Comparison of ENCODE assay signal across 12 cellular contexts in the genomic region with DNA sequence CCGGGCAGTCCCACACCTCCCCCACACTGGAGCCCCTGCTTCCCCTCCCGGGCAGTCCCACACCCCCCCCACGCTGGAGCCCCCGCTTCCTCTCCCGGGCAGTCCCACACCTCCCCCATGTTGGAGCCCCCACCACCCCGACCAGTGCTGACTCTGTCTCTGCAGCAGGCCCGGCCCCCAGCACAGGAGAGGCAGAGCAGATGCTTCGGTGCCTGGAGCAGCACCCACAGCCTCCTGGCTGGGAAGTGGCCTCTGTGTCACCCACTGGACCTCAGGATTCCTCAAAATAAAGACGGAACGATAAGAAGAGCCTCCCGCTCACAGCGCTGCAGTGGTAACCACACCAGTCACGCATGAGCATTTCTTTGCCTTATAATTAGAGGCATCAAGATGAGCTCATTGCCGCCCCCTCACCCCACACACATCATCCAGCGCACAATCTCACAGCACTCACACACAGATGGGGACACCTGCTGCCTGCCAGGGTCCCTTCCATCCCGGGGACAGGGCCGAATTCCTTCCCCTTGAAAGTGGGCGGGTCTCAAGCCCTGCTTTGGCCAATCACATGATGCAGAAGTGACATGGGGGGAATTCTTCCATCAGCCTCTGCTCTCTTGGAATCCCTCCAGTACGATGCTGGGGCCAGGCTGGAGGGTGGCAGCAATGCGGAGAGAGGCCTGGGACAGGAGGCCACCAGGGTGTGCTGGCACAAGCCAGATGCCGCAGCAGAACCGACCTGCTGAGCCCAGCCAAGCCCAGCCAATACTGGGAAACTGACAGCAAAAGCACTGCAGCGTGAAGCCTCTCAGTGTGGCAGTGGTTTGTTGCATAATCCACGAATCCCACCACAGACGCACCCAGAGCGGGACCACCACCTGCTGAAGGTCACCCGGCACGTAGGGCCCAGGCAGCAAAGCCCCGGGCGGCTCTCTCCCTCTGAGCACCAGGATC. TPM values are rescaled to one million over a fixed set of nuclear protein-coding genes. Genes with fewer than 3 reads are reported as not detected.
DNase-seq lines count a peak whose midpoint lies in the region; ATAC-seq and TF ChIP-seq lines count a peak whose summit lies in the region.
"Had no signal": no experiment of that assay in that cellular context is flagged by ENCODE, and none has a peak within 500 bp of the region (broad histone marks: within the 10 kb centered on the region; RNA-seq: fewer than 3 reads in every experiment).

No MANE protein-coding gene starts in this region.

- peak overlapping the region; percentile 15 to 85 (median 62) for H3K4me3 Mint-ChIP-seq in naive B cell
- no peak overlapping the region for H3K4me3 Mint-ChIP-seq in activated T-cell treated with anti-CD3 and anti-CD28 coated beads, Interleukin-2, amount 50 U/mL, for 72 hours
- H3K4me3 Mint-ChIP-seq: activated CD8-positive, alpha-beta memory T cell treated with anti-CD3 and anti-CD28 coated beads, Interleukin-2, amount 10 ng/mL, durations not matched to agents 7 days and 5 days had no signal

- H3K36me3 ChIP-seq in BLaER1 treated with 17β-estradiol and CSF1 and Interleukin-3, amounts not matched to agents 10 nM and 100 nM = peaks cover 0 to 47% (median 10%) of the 10 kb centered on the region in 11 experiments; a peak in 14 of 22 replicates
- peaks cover 10% of the 10 kb centered on the region; the same call in 1 of the 2 replicates for H3K36me3 ChIP-seq in HUES64 (ENCODE audit: insufficient read depth, low read length)
- H3K36me3 ChIP-seq in Karpas-422 (ENCODE audit: insufficient read depth, low read length) = peaks cover 3% of the 10 kb centered on the region; the same call in 1 of the 2 replicates

- H3K27ac Mint-ChIP-seq in naive B cell = peak overlapping the region in 3 of 6 donors; percentile 35 to 89 (median 83)
- no peak overlapping the region for H3K27ac Mint-ChIP-seq in activated T-cell treated with anti-CD3 and anti-CD28 coated beads, Interleukin-2, amount 50 U/mL, for 72 hours
- H3K27ac Mint-ChIP-seq: activated CD8-positive, alpha-beta memory T cell treated with anti-CD3 and anti-CD28 coated beads, Interleukin-2, amount 10 ng/mL, durations not matched to agents 7 days and 5 days had no signal

- H3K36me3 Mint-ChIP-seq in naive B cell = no peaks in the 10 kb centered on the region
- peaks cover 3 to 12% of the 10 kb centered on the region in 2 donors for H3K36me3 Mint-ChIP-seq in activated T-cell treated with anti-CD3 and anti-CD28 coated beads, Interleukin-2, amount 50 U/mL, for 72 hours (ENCODE audit: insufficient read depth in 2 of 2)

- H2AFZ ChIP-seq in Karpas-422 (ENCODE audit: low read length) = no peak overlapping the region

- no peaks in the 10 kb centered on the region for H3K27me3 Mint-ChIP-seq in naive B cell
- H3K27me3 Mint-ChIP-seq in activated T-cell treated with anti-CD3 and anti-CD28 coated beads, Interleukin-2, amount 50 U/mL, for 72 hours (ENCODE audit: low read depth) = no peaks in the 10 kb centered on the region
- H3K27me3 Mint-ChIP-seq: activated CD8-positive, alpha-beta memory T cell treated with anti-CD3 and anti-CD28 coated beads, Interleukin-2, amount 10 ng/mL, durations not matched to agents 7 days and 5 days had no signal

- H4K20me1 ChIP-seq in BLaER1 treated with 17β-estradiol and CSF1 and Interleukin-3, amounts not matched to agents 10 nM and 100 nM = peaks cover 86 to 100% (median 96%) of the 10 kb centered on the region in 11 experiments
- peaks cover 7% of the 10 kb centered on the region; the same call in 1 of the 2 replicates for H4K20me1 ChIP-seq in Karpas-422 (ENCODE audit: insufficient read depth, low read depth, low read length)

- peaks cover 0 to 9% (median 0%) of the 10 kb centered on the region in 11 experiments; a peak in 4 of 22 replicates for H3K27me3 ChIP-seq in BLaER1 treated with 17β-estradiol and CSF1 and Interleukin-3, amounts not matched to agents 10 nM and 100 nM
- H3K27me3 ChIP-seq in HUES64 (ENCODE audit: insufficient read depth, low read length) = no peaks in the 10 kb centered on the region
- H3K27me3 ChIP-seq in Karpas-422 (ENCODE audit: low read length) = no peaks in the 10 kb centered on the region

- H3K9me3 ChIP-seq in BLaER1 treated with 17β-estradiol and CSF1 and Interleukin-3, amounts not matched to agents 10 nM and 100 nM (replicated peaks in 1 of 11) = peaks cover 6 to 13% (median 10%) of the 10 kb centered on the region in 11 experiments; a peak in 19 of 22 replicates
- H3K9me3 ChIP-seq in HUES64 (ENCODE audit: insufficient read depth, low read depth, low read length) (peaks cover 11% of the 10 kb centered on the region), Karpas-422 (ENCODE audit: low read length) (peaks cover 6% of the 10 kb centered on the region; the same call in 1 of the 2 replicates)

- peak overlapping the region in 6 of 10 experiments; percentile 6 to 38 (median 31); a peak in 7 of 20 replicates for H3K4me3 ChIP-seq in BLaER1 treated with 17β-estradiol and CSF1 and Interleukin-3, amounts not matched to agents 10 nM and 100 nM
- no peak overlapping the region for H3K4me3 ChIP-seq in HUES64 (ENCODE audit: low read length)
- H3K4me3 ChIP-seq in choroid plexus epithelial cell (ENCODE audit: low read depth, low read length) = no peak overlapping the region
- H3K4me3 ChIP-seq in Karpas-422 (ENCODE audit: low read length) = no peak overlapping the region

- WGBS in HUES64 = 63% methylated on average over 29 of the region's 30 CpGs

- H3K4me1 ChIP-seq in BLaER1 treated with 17β-estradiol and CSF1 and Interleukin-3, amounts not matched to agents 10 nM and 100 nM = peaks cover 34 to 79% (median 62%) of the 10 kb centered on the region in 10 experiments
- H3K4me1 ChIP-seq in HUES64 (ENCODE audit: insufficient read depth, low read length) = peaks cover 19% of the 10 kb centered on the region
- peaks cover 9% of the 10 kb centered on the region for H3K4me1 ChIP-seq in Karpas-422 (ENCODE audit: low read length)

- peaks cover 28 to 38% (median 29%) of the 10 kb centered on the region in 3 donors for H3K4me1 Mint-ChIP-seq in naive B cell
- H3K4me1 Mint-ChIP-seq in activated T-cell treated with anti-CD3 and anti-CD28 coated beads, Interleukin-2, amount 50 U/mL, for 72 hours (ENCODE audit: low read depth) = peaks cover 16% of the 10 kb centered on the region

- ATAC-seq in naive B cell (ENCODE audit: low read depth in 2 of 2) = peak; percentile 58 to 77
- no peak for ATAC-seq in GM18870 (IDR thresholded peaks at IDR 0.05; ENCODE audit: unreplicated experiment)
- no peak for ATAC-seq in activated T-cell treated with anti-CD3 and anti-CD28 coated beads, Interleukin-2, amount 50 U/mL, for 72 hours (replicated peaks in 1 of 2)
- ATAC-seq: activated CD8-positive, alpha-beta memory T cell treated with anti-CD3 and anti-CD28 coated beads, Interleukin-2, amount 10 ng/mL, durations not matched to agents 7 days and 5 days had no signal

- DNase-seq in choroid plexus epithelial cell (ENCODE audit: low read depth) = peak; percentile 93
- DNase-seq in naive B cell = no peak
- DNase-seq in Karpas-422 = no peak
- no peak for DNase-seq in COLO668 (lab: John Stamatoyannopoulos, UW; ENCODE audit: unreplicated experiment)
- no peak for DNase-seq in activated T-cell treated with anti-CD3 and anti-CD28 coated beads, Interleukin-2, amount 50 U/mL, for 72 hours
- DNase-seq: activated CD8-positive, alpha-beta memory T cell treated with anti-CD3 and anti-CD28 coated beads, Interleukin-2, amount 10 ng/mL, durations not matched to agents 7 days and 5 days; C1 segment of cervical spinal cord; cerebellar nuclear complex; NCI-H1694 treated with DMSO at 0.1 percent for 48 hours had no signal

- H3K9ac ChIP-seq in BLaER1 treated with 17β-estradiol and CSF1 and Interleukin-3, amounts not matched to agents 10 nM and 100 nM = peak overlapping the region in 7 of 11 experiments; percentile 44 to 61 (median 51); a peak in 10 of 22 replicates
- H3K9ac ChIP-seq in HUES64 (ENCODE audit: low read depth, low read length) (no peak overlapping the region), Karpas-422 (ENCODE audit: low read length) (no peak overlapping the region)

- TF ChIP-seq CTCF in choroid plexus epithelial cell (conservative IDR thresholded peaks at IDR 0.05; ENCODE audit: low read depth, low read length) = no peak

- H3K9me3 Mint-ChIP-seq in naive B cell = no peaks in the 10 kb centered on the region
- peaks cover 0 to 4% of the 10 kb centered on the region in 2 donors for H3K9me3 Mint-ChIP-seq in activated T-cell treated with anti-CD3 and anti-CD28 coated beads, Interleukin-2, amount 50 U/mL, for 72 hours

- no peaks in the 10 kb centered on the region for H3K79me2 ChIP-seq in Karpas-422 (ENCODE audit: low read length)

- peak overlapping the region in 8 of 11 experiments; percentile 29 to 70 (median 62); a peak in 14 of 22 replicates for H3K27ac ChIP-seq in BLaER1 treated with 17β-estradiol and CSF1 and Interleukin-3, amounts not matched to agents 10 nM and 100 nM
- H3K27ac ChIP-seq in HUES64 (ENCODE audit: low read depth, low read length) (peak overlapping the region; percentile 87; the same call in 1 of the 2 replicates), Karpas-422 (ENCODE audit: low read length) (no peak overlapping the region)

- no peaks in the 10 kb centered on the region for H3K9me2 ChIP-seq in Karpas-422 (replicated peaks; ENCODE audit: insufficient read depth, low read length)

- peak overlapping the region; percentile 68 to 95 (median 82) for H3K4me2 ChIP-seq in BLaER1 treated with 17β-estradiol and CSF1 and Interleukin-3, amounts not matched to agents 10 nM and 100 nM
- no peak overlapping the region for H3K4me2 ChIP-seq in Karpas-422 (ENCODE audit: low read depth, low read length, poor library complexity, severe bottlenecking)

RNA-seq across cellular contexts. Expression of a gene that starts 16.1 kb away (rescaled TPM):
- polyA plus RNA-seq in HUES64 (2013, experiment 1 of 2) = 16.9 TPM
- 17.9 TPM for polyA plus RNA-seq in HUES64 (2013, experiment 2 of 2)
- 10 to 100 TPM in 1 of 6 donors, 1 to 10 TPM in 4, under 1 TPM in 1; 0.41 to 13.4 (median 4.9) TPM for polyA plus RNA-seq in naive B cell (ENCODE audit: low read depth in 6 of 6)
- 4.2 and 4.4 TPM in 2 replicates for total RNA-seq in Karpas-422 (2014; rRNA removed; shearing (Covaris generic); ENCODE audit: low replicate concordance)
- 10 to 100 TPM; 16.0 to 21.0 TPM for total RNA-seq in activated T-cell treated with anti-CD3 and anti-CD28 coated beads, Interleukin-2, amount 50 U/mL, for 72 hours

RNA-seq across cellular contexts. Expression of a gene that starts 24.0 kb away (rescaled TPM):
- polyA plus RNA-seq in HUES64 (2013, experiment 1 of 2) = 5.8 TPM
- polyA plus RNA-seq in HUES64 (2013, experiment 2 of 2) = 8.7 TPM
- polyA plus RNA-seq in naive B cell (ENCODE audit: low read depth in 6 of 6) = 1 to 10 TPM in 5 of 6 donors, not detected in 1; 1.2 to 3.8 (median 2.0) TPM
- not detected in 2 replicates for total RNA-seq in Karpas-422 (2014; rRNA removed; shearing (Covaris generic); ENCODE audit: low replicate concordance)
- total RNA-seq in activated T-cell treated with anti-CD3 and anti-CD28 coated beads, Interleukin-2, amount 50 U/mL, for 72 hours = 1 to 10 TPM; 1.7 to 5.8 TPM

RNA-seq across cellular contexts. Expression of a gene that starts 57.6 kb away (rescaled TPM):
- polyA plus RNA-seq in HUES64 (2013, experiment 1 of 2) = 20.4 TPM
- 19.5 TPM for polyA plus RNA-seq in HUES64 (2013, experiment 2 of 2)
- 10 to 100 TPM in 1 of 6 donors, 1 to 10 TPM in 5; 2.7 to 15.4 (median 7.9) TPM for polyA plus RNA-seq in naive B cell (ENCODE audit: low read depth in 6 of 6)
- total RNA-seq in Karpas-422 (2014; rRNA removed; shearing (Covaris generic); ENCODE audit: low replicate concordance) = 9.5 and 24.8 TPM in 2 replicates
- 10 to 100 TPM; 24.4 to 31.2 TPM for total RNA-seq in activated T-cell treated with anti-CD3 and anti-CD28 coated beads, Interleukin-2, amount 50 U/mL, for 72 hours

Comparison
In these comparisons a context has a peak if more than half of its experiments do, and no peak if none do; other contexts are left out.
1. H3K4me3 ChIP-seq: peak in BLaER1 treated with 17β-estradiol and CSF1 and Interleukin-3, amounts not matched to agents 10 nM and 100 nM (6 of 10); none in HUES64 (single experiment), choroid plexus epithelial cell (single experiment) and Karpas-422 (single experiment).
2. H3K9ac ChIP-seq: peak in BLaER1 treated with 17β-estradiol and CSF1 and Interleukin-3, amounts not matched to agents 10 nM and 100 nM (7 of 11); none in HUES64 (single experiment) and Karpas-422 (single experiment).
3. ATAC-seq: peak in naive B cell (2 of 2); none in GM18870 (single experiment) and activated T-cell treated with anti-CD3 and anti-CD28 coated beads, Interleukin-2, amount 50 U/mL, for 72 hours (0 of 2).
4. H3K4me3 Mint-ChIP-seq: peak in naive B cell (8 of 8); none in activated T-cell treated with anti-CD3 and anti-CD28 coated beads, Interleukin-2, amount 50 U/mL, for 72 hours (0 of 2).